ENCODE assay signal across 8 cellular contexts in the genomic region with DNA sequence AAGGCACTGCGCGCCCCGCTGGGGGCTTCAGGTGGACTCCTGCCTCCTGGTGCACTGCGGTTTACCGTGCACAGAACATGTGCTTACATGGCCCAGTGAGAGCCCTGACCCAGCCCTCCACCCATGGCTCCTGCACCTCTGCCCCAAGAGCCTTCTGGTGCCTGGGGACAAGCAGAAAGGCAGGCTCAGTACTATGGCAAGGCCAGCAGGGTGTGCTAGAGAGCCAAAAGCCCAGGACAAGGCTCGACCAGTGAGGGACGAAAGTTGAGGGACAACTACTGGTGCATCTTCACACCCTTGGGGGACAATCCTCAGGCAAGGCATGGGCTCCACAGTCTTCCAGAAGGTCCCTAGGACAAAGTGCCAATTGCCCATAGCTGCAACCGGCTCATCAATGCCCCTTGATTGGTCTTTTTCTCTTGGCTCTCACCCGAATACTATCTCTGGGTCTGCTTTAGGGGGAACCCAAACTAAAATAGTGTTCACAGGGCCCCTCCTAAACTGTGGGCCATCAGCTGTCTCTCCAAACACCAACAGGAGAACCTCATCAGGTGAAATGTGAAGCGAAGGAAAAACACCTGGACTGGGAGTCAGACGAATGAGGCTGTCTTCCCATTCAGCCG. TPM values are rescaled to one million over a fixed set of nuclear protein-coding genes. Genes with fewer than 3 reads are reported as not detected.
A peak's percentile ranks its signal among the peaks of the same experiment; 100 is the strongest.
DNase-seq lines count a peak whose midpoint lies in the region; ATAC-seq and TF ChIP-seq lines count a peak whose summit lies in the region.

No MANE protein-coding gene starts in this region.

- no peak overlapping the region for H3K27ac ChIP-seq in lung (ENCODE audit: low read depth in 1 of 2, low read length in 1 of 2)

- DNase-seq in ELF-1 (ENCODE audit: low read depth, low spot score) (peak; percentile 84), NCI-H510A (lab: John Stamatoyannopoulos, UW) (peak; percentile 9), dermis blood vessel endothelial cell (peak; percentile 80), lung (ENCODE audit: low spot score) (peak; percentile 56)
- DNase-seq in activated CD4-positive, alpha-beta T cell treated with anti-CD3 and anti-CD28 coated beads, Interleukin-2, amount 50 U/mL, for 24 hours (ENCODE audit: low read depth in 1 of 2, low spot score in 1 of 2), result peak; percentile 18 to 41
- DNase-seq in stimulated activated CD8-positive, alpha-beta memory T cell treated with anti-CD3 and anti-CD28 coated beads, Interleukin-15, amount 100 ng/mL, for 48 hours (ENCODE audit: low read depth in 2 of 2), result peak; percentile 32 to 38

- H3K4me3 ChIP-seq in lung, result no peak overlapping the region

- H3K36me3 ChIP-seq in lung (ENCODE audit: control insufficient read depth in 2 of 2, insufficient read depth in 2 of 2, low read length in 2 of 2), result no peaks in the 10 kb centered on the region

- ATAC-seq in HG02610 (IDR thresholded peaks at IDR 0.05; ENCODE audit: unreplicated experiment) (peak; percentile 63), lung (ENCODE audit: insufficient read depth, low FRiP score) (peak; percentile 80), HG02588 (IDR thresholded peaks at IDR 0.05; ENCODE audit: unreplicated experiment) (no peak)

- 55 to 59% methylated on average over 12 of the region's 12 CpGs for WGBS in lung, 2 donors

- peaks cover 0 to 2% of the 10 kb centered on the region in 2 donors for H3K4me1 ChIP-seq in lung (ENCODE audit: control insufficient read depth in 2 of 2, insufficient read depth in 2 of 2, low read length in 2 of 2)

- peak; percentile 73 for TF ChIP-seq CTCF in lung (IDR thresholded peaks at IDR 0.05; ENCODE audit: control extremely low read depth, extremely low read depth)

- H3K9me3 ChIP-seq in lung (ENCODE audit: control insufficient read depth in 2 of 2, insufficient read depth in 1 of 2, low read length in 1 of 2), result peaks cover 0 to 1% of the 10 kb centered on the region in 2 donors

- H3K27me3 ChIP-seq in lung (ENCODE audit: control insufficient read depth, insufficient read depth), result peaks cover 3% of the 10 kb centered on the region

RNA-seq across cellular contexts. Expression of a gene that starts 13.5 kb away (rescaled TPM):
- total RNA-seq in dermis blood vessel endothelial cell (not detected in 2 replicates), lung (under 1 TPM in 1 of 2 donors, not detected in 1; 0.55 TPM)
- polyA plus RNA-seq in lung, result under 1 TPM; 0.08 to 0.09 TPM

RNA-seq across cellular contexts. Expression of a gene that starts 32.4 kb away (rescaled TPM):
- total RNA-seq in dermis blood vessel endothelial cell, result not detected in 2 replicates
- total RNA-seq in lung, result 1 to 10 TPM; 1.6 to 1.8 TPM
- polyA plus RNA-seq in lung, result 1 to 10 TPM in 1 of 2 donors, not detected in 1; 1.8 TPM

RNA-seq across cellular contexts. Expression of a gene that starts 40.6 kb away (rescaled TPM):
- total RNA-seq in dermis blood vessel endothelial cell (6.8 and 8.8 TPM in 2 replicates), lung (1 to 10 TPM in 1 of 2 donors, under 1 TPM in 1; 0.65 to 1.2 TPM)
- under 1 TPM; 0.13 to 0.55 TPM for polyA plus RNA-seq in lung

RNA-seq across cellular contexts. Expression of a gene that starts 51.2 kb away (rescaled TPM):
- total RNA-seq in dermis blood vessel endothelial cell (not detected in 2 replicates), lung (not detected)
- polyA plus RNA-seq in lung, result under 1 TPM; 0.20 to 0.50 TPM

Comparison
In these comparisons a context has a peak if more than half of its experiments do, and no peak if none do; other contexts are left out.
1. DNase-seq: peak in every context shown above with its lines; median percentile 84 in ELF-1; 80 in dermis blood vessel endothelial cell; 56 in lung; 35 in stimulated activated CD8-positive, alpha-beta memory T cell treated with anti-CD3 and anti-CD28 coated beads, Interleukin-15, amount 100 ng/mL, for 48 hours; 30 in activated CD4-positive, alpha-beta T cell treated with anti-CD3 and anti-CD28 coated beads, Interleukin-2, amount 50 U/mL, for 24 hours; 9 in NCI-H510A.